ENCODE assay signal across 20 cellular contexts in the genomic region with DNA sequence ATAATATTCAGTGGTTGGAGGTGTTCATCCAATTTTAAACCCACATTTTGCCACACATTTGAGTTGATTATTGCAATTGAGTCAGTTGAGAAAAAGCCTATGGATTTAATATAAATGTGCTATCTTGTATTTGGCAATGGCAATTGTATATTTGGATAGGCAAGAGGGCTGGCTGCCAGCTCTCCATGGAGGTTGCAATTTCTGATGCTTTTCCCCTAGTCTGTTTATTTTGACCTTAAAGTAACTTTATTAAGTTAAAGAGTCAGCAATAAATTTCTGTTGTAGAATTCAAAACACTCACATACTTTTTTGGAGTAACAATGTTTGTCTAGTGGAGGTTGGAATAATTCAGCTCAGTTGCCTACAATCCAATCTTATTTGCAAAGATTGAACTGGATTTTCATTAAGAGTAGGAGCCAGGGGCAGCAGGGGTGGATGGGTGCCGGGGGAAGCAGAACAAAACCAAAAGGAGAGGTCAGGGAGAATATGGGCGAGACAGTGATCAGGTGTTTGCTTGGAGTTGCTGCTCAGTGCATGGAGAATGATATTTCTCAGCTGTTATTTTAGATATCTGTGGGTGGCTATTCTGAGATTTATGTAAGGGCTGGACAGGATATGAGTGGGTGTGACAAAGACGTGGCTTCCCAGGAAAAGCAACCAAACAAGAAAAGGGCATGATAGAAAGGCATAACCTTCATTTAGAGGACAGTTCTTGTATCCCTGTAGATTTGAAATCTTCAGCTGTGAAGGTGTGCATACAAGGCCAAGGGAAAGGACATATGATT.
"Had no signal": no experiment of that assay in that cellular context is flagged by ENCODE, and none has a peak within 500 bp of the region (broad histone marks: within the 10 kb centered on the region; RNA-seq: fewer than 3 reads in every experiment).

No MANE protein-coding gene starts in this region.

- H3K9me3 ChIP-seq: ascending aorta, colonic mucosa, SK-N-SH, suprapubic skin had no signal

- H3K4me2 ChIP-seq: neural progenitor cell, SK-N-SH had no signal

- ATAC-seq: activated CD4-positive, CD25-positive, alpha-beta regulatory T cell treated with anti-CD3 and anti-CD28 coated beads, Interleukin-2, amount 50 U/mL, for 24 hours; activated naive CD8-positive, alpha-beta T cell treated with anti-CD3 and anti-CD28 coated beads, Interleukin-2, amount 50 U/mL, for 24 hours; esophagus mucosa; left ventricle myocardium superior; right cardiac atrium; T-cell had no signal

- H3K27ac ChIP-seq: ascending aorta, colonic mucosa, neural progenitor cell, suprapubic skin had no signal

- H3K4me1 Mint-ChIP-seq: activated naive CD8-positive, alpha-beta T cell treated with anti-CD3 and anti-CD28 coated beads, Interleukin-2, amount 50 U/mL, for 24 hours; T-cell had no signal

- H3K9ac ChIP-seq: neural progenitor cell, SK-N-SH had no signal

- H3K4me1 ChIP-seq: ascending aorta, colonic mucosa, suprapubic skin had no signal

- H3K9me3 Mint-ChIP-seq: activated naive CD4-positive, alpha-beta T cell treated with anti-CD3 and anti-CD28 coated beads for 36 hours had no signal

- FAIRE-seq: small intestine had no signal

- H3K36me3 Mint-ChIP-seq: neural progenitor cell, T-cell had no signal

- H3K4me3 Mint-ChIP-seq: activated naive CD4-positive, alpha-beta T cell treated with anti-CD3 and anti-CD28 coated beads for 36 hours; activated naive CD8-positive, alpha-beta T cell treated with anti-CD3 and anti-CD28 coated beads, Interleukin-2, amount 50 U/mL, for 24 hours; neural progenitor cell; stimulated activated naive CD8-positive, alpha-beta T cell treated with anti-CD3 and anti-CD28 coated beads, Interleukin-15, Interleukin-2, amounts not matched to agents 100 ng/mL and 50 ng/mL, for 24 hours; T-cell had no signal

- DNase-seq: activated naive CD4-positive, alpha-beta T cell treated with anti-CD3 and anti-CD28 coated beads for 36 hours; activated naive CD8-positive, alpha-beta T cell treated with anti-CD3 and anti-CD28 coated beads, Interleukin-2, amount 50 U/mL, for 24 hours; activated T-cell treated with anti-CD3 and anti-CD28 coated beads for 4 hours; colonic mucosa; foreskin melanocyte; kidney glomerular epithelial cell; left ventricle myocardium superior; mesenchymal stem cell; posterior cingulate gyrus; right cardiac atrium; SK-N-SH; small intestine; T-cell; T1000 had no signal

- H2AFZ ChIP-seq: neural progenitor cell had no signal

- H3K27me3 ChIP-seq: ascending aorta, colonic mucosa, neural progenitor cell, suprapubic skin had no signal

- H3K4me3 ChIP-seq: ascending aorta, colonic mucosa, neural progenitor cell, suprapubic skin had no signal

- H3K36me3 ChIP-seq: ascending aorta, colonic mucosa, neural progenitor cell, suprapubic skin had no signal

- H3K27ac Mint-ChIP-seq: activated naive CD4-positive, alpha-beta T cell treated with anti-CD3 and anti-CD28 coated beads for 36 hours; activated naive CD8-positive, alpha-beta T cell treated with anti-CD3 and anti-CD28 coated beads, Interleukin-2, amount 50 U/mL, for 24 hours; neural progenitor cell; stimulated activated naive CD8-positive, alpha-beta T cell treated with anti-CD3 and anti-CD28 coated beads, Interleukin-15, Interleukin-2, amounts not matched to agents 100 ng/mL and 50 ng/mL, for 24 hours; T-cell had no signal

- H3K27me3 Mint-ChIP-seq: activated naive CD8-positive, alpha-beta T cell treated with anti-CD3 and anti-CD28 coated beads, Interleukin-2, amount 50 U/mL, for 24 hours; stimulated activated naive CD8-positive, alpha-beta T cell treated with anti-CD3 and anti-CD28 coated beads, Interleukin-15, Interleukin-2, amounts not matched to agents 100 ng/mL and 50 ng/mL, for 24 hours; T-cell had no signal
